ENCODE assay signal across 32 cellular contexts in the genomic region with DNA sequence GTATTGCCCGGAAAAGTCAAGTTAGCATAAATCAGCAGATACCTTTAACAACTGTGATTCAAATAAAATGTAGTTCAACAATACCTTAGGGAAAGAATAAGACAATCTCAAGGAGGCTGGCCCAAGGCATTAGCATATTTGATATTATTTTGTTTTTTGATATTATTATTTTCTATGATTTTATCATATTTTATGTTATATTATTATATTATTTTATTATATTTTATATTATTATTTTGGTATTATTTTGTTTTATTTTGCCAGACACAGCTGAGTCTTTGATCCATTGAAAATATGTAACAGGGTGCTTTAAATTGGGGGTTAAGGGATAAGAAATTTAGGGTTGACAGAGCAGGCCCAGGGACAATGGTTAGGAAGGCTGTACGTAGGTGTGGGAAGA.
"Had no signal": no experiment of that assay in that cellular context is flagged by ENCODE, and none has a peak within 500 bp of the region (broad histone marks: within the 10 kb centered on the region; RNA-seq: fewer than 3 reads in every experiment).

No MANE protein-coding gene starts in this region.

- H3K27me3 ChIP-seq: MG63 had no signal

- H3K9ac ChIP-seq: KMS-11 had no signal

- H3K36me3 ChIP-seq: MG63 had no signal

- H3K27ac ChIP-seq: KMS-11 had no signal

- H3K9me3 ChIP-seq: MG63 had no signal

- H3K4me2 ChIP-seq: KMS-11 had no signal

- DNase-seq: Karpas-422, Kasumi-1, MG63, MM.1S, MV-4-11, NCI-H1048, NCI-H1092, NCI-H1092 treated with DMSO at 0.1 percent for 48 hours, NCI-H1105, NCI-H1417 treated with DMSO at 0.1 percent for 48 hours, NCI-H1436, NCI-H1436 treated with DMSO at 0.1 percent for 48 hours, NCI-H146, NCI-H1694, NCI-H1694 treated with DMSO at 0.1 percent for 48 hours, NCI-H187, NCI-H187 treated with DMSO at 0.1 percent for 48 hours, NCI-H1930, NCI-H2029, NCI-H2029 treated with DMSO at 0.1 percent for 48 hours, NCI-H2081 treated with DMSO at 0.1 percent for 48 hours, NCI-H2107, NCI-H2171, NCI-H2171 treated with DMSO at 0.1 percent for 48 hours, NCI-H2227 treated with DMSO at 0.1 percent for 48 hours, NCI-H226, NCI-H345, NCI-H446, NCI-H446 treated with DMSO at 0.1 percent for 48 hours, NCI-H510A, NCI-H510A treated with DMSO at 0.1 percent for 48 hours had no signal

- H3K4me3 ChIP-seq: MG63 had no signal
